27 cellular contexts compared by ENCODE assay signal in the genomic region with DNA sequence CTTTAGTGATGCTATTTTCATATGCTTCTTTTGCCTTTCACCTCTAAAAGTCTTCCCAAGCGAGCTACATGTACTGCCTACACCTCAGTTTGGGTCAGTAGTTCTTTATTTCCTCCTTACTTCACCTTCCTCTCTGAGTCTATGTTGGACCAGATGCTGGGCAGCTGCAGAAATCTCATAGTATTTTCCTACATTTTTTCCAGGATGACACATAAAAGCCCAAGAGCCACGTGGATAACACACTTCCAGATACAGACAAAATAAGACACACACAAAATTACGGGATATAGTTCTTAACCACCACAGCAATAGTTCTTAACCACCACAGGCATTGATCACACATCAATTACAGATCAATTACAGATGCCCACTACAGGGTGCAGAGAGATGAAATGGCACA. TPM values are rescaled to one million over a fixed set of nuclear protein-coding genes. Genes with fewer than 3 reads are reported as not detected.
"Had no signal": no experiment of that assay in that cellular context is flagged by ENCODE, and none has a peak within 500 bp of the region (broad histone marks: within the 10 kb centered on the region; RNA-seq: fewer than 3 reads in every experiment).

No MANE protein-coding gene starts in this region.

- H3K9me3 ChIP-seq: ascending aorta, heart left ventricle, psoas muscle, right atrium auricular region, spleen, tibial nerve had no signal

- ATAC-seq: foreskin keratinocyte; heart left ventricle; naive thymus-derived CD8-positive, alpha-beta T cell; psoas muscle had no signal

- H3K9ac ChIP-seq: parathyroid adenoma had no signal

- H3K4me1 ChIP-seq: ascending aorta, heart left ventricle, parathyroid adenoma, psoas muscle, right atrium auricular region, spleen had no signal

- H2AFZ ChIP-seq: parathyroid adenoma had no signal

- H3K27me3 ChIP-seq: ascending aorta, cardiac muscle cell, dorsolateral prefrontal cortex, foreskin keratinocyte, right atrium auricular region, tibial nerve had no signal

- H3K36me3 ChIP-seq: ascending aorta, cardiac muscle cell, heart left ventricle, right atrium auricular region, spleen, tibial nerve had no signal

- DNase-seq: activated CD4-positive, alpha-beta memory T cell treated with anti-CD3 and anti-CD28 coated beads, Interleukin-2, amount 10 ng/mL, durations not matched to agents 7 days and 5 days; activated CD4-positive, alpha-beta T cell treated with anti-CD3 and anti-CD28 coated beads, Interleukin-2, amount 10 ng/mL, durations not matched to agents 24 days and 14 days; activated CD4-positive, CD25-positive, alpha-beta regulatory T cell treated with anti-CD3 and anti-CD28 coated beads, Interleukin-2, amount 50 U/mL, for 72 hours; activated CD8-positive, alpha-beta memory T cell treated with anti-CD3 and anti-CD28 coated beads, Interleukin-2, amount 50 U/mL, for 48 hours; activated gamma-delta T cell; activated naive CD4-positive, alpha-beta T cell treated with anti-CD3 and anti-CD28 coated beads, Interleukin-2, amount 10 ng/mL, durations not matched to agents 7 days and 5 days; activated naive CD8-positive, alpha-beta T cell treated with anti-CD3 and anti-CD28 coated beads, Interleukin-2, amount 10 ng/mL, durations not matched to agents 7 days and 5 days; activated T-cell treated with anti-CD3 and anti-CD28 coated beads, Interleukin-2, amount 50 U/mL, for 24 hours; dorsolateral prefrontal cortex; effector memory CD4-positive, alpha-beta T cell; foreskin keratinocyte; heart left ventricle; hypothalamus; immature natural killer cell; naive thymus-derived CD8-positive, alpha-beta T cell; psoas muscle; spleen; stimulated activated CD4-positive, alpha-beta T cell treated with anti-CD3 and anti-CD28 coated beads, Interleukin-2, amount 100 ng/mL, for 48 hours; stimulated activated naive CD4-positive, alpha-beta T cell treated with Interleukin-2 at 50 U/mL for 16 hours; T-helper 9 cell had no signal

- H3K4me3 ChIP-seq: ascending aorta, cardiac muscle cell, coronary artery, dorsolateral prefrontal cortex, heart left ventricle, psoas muscle, right atrium auricular region, spleen, tibial nerve had no signal

- H3K27ac ChIP-seq: ascending aorta, cardiac muscle cell, coronary artery, dorsolateral prefrontal cortex, foreskin keratinocyte, heart left ventricle, parathyroid adenoma, psoas muscle, right atrium auricular region, spleen, tibial nerve had no signal

RNA-seq across cellular contexts. Expression of a gene that starts 39.4 kb away (rescaled TPM):
- total RNA-seq: ascending aorta had no signal

RNA-seq across cellular contexts. Expression of a gene that starts 59.4 kb away (rescaled TPM):
- total RNA-seq: foreskin keratinocyte, kidney epithelial cell had no signal
- polyA plus RNA-seq: cardiac muscle cell had no signal
